ENCODE assay signal across 9 cellular contexts in genomic region chr19:50723069-50723468, GRCh38. TPM values are rescaled to one million over a fixed set of nuclear protein-coding genes. Genes with fewer than 3 reads are reported as not detected.
DNase-seq lines count a peak whose midpoint lies in the region; ATAC-seq and TF ChIP-seq lines count a peak whose summit lies in the region.
"Had no signal": no experiment of that assay in that cellular context is flagged by ENCODE, and none has a peak within 500 bp of the region (broad histone marks: within the 10 kb centered on the region; RNA-seq: fewer than 3 reads in every experiment).

Gene CLEC11A, plus strand, starts transcription at chr19:50723364. Its CDS starts 162 bp downstream, at chr19:50723526.

- no peak within 1 kb of the TSS for H3K9ac ChIP-seq in HUES64 (ENCODE audit: low read depth, low read length)

- H3K4me1 ChIP-seq in ACC112 (ENCODE audit: control insufficient read depth, insufficient read depth, low read length, unreplicated experiment) (peaks cover 15% of the 10 kb centered on the region), HUES64 (ENCODE audit: insufficient read depth, low read length) (no peaks in the 10 kb centered on the region), thoracic aorta (ENCODE audit: control insufficient read depth in 1 of 2, low read depth in 2 of 2) (peaks cover 10 to 24% of the 10 kb centered on the region in 2 donors)

- H3K9me3 Mint-ChIP-seq in brain, result peaks cover 0 to 70% (median 0%) of the 10 kb centered on the region in 5 experiments

- H3K27me3 Mint-ChIP-seq in brain, result peaks cover 9% of the 10 kb centered on the region

- H2AFZ ChIP-seq in ACC112 (ENCODE audit: low read length, unreplicated experiment), result peak within 1 kb of the TSS; percentile 68

- H3K27ac ChIP-seq in ACC112 (ENCODE audit: low read depth, low read length) (peak within 1 kb of the TSS; percentile 29), HUES64 (ENCODE audit: low read depth, low read length) (no peak within 1 kb of the TSS), thoracic aorta (no peak within 1 kb of the TSS)

- H3K79me2 ChIP-seq in ACC112 (ENCODE audit: control insufficient read depth, insufficient read depth, low read length, unreplicated experiment), result peaks cover 15% of the 10 kb centered on the region

- WGBS in HUES64, result 52% methylated on average over 15 of the region's 15 CpGs

- H3K4me1 Mint-ChIP-seq in brain, result peaks cover 71% of the 10 kb centered on the region

- H3K36me3 ChIP-seq in ACC112 (ENCODE audit: insufficient read depth, low read length), result no peaks in the 10 kb centered on the region
- H3K36me3 ChIP-seq in HUES64 (ENCODE audit: insufficient read depth, low read length), result no peaks in the 10 kb centered on the region
- H3K36me3 ChIP-seq in thoracic aorta, result no peaks in the 10 kb centered on the region

- no peaks in the 10 kb centered on the region for H3K36me3 Mint-ChIP-seq in brain

- no peaks in the 10 kb centered on the region for H3K27me3 ChIP-seq in ACC112 (ENCODE audit: insufficient read depth, low read length)
- peaks cover 44% of the 10 kb centered on the region for H3K27me3 ChIP-seq in HUES64 (ENCODE audit: insufficient read depth, low read length)
- no peaks in the 10 kb centered on the region for H3K27me3 ChIP-seq in thoracic aorta (replicated peaks; ENCODE audit: insufficient read depth)

- H3K4me3 Mint-ChIP-seq in brain, result peak within 1 kb of the TSS in 3 of 5 experiments; percentile 94 to 99 (median 97)

- H3K4me3 ChIP-seq in ACC112 (ENCODE audit: low read depth, low read length), result peak within 1 kb of the TSS; percentile 74
- H3K4me3 ChIP-seq in HUES64 (ENCODE audit: low read length), result peak within 1 kb of the TSS; percentile 76
- peak within 1 kb of the TSS; percentile 65 for H3K4me3 ChIP-seq in thoracic aorta
- H3K4me3 ChIP-seq: lung had no signal

- peak within 1 kb of the TSS in 3 of 5 experiments; percentile 79 to 85 (median 82) for H3K27ac Mint-ChIP-seq in brain

- H3K9me3 ChIP-seq in HUES64 (ENCODE audit: insufficient read depth, low read depth, low read length) (peaks cover 15% of the 10 kb centered on the region; the same call in 1 of the 2 replicates), thoracic aorta (no peaks in the 10 kb centered on the region)

- DNase-seq in left kidney (ENCODE audit: low read depth, low spot score), result peak; percentile 77
- DNase-seq in thoracic aorta (ENCODE audit: low spot score), result no peak
- no peak for DNase-seq in NCI-H2196 treated with DMSO at 0.1 percent for 48 hours (lab: John Stamatoyannopoulos, UW; ENCODE audit: unreplicated experiment)
- no peak for DNase-seq in NCI-H82 treated with DMSO at 0.1 percent for 48 hours (lab: John Stamatoyannopoulos, UW; ENCODE audit: unreplicated experiment)

- no peak for ATAC-seq in thoracic aorta (ENCODE audit: insufficient number of reproducible peaks, low FRiP score, low read depth)
- no peak for ATAC-seq in HG02759 (IDR thresholded peaks at IDR 0.05; ENCODE audit: unreplicated experiment)

- TF ChIP-seq CTCF in brain (conservative IDR thresholded peaks at IDR 0.05) (no peak), thoracic aorta (IDR thresholded peaks at IDR 0.05) (no peak)

RNA-seq across cellular contexts. Expression of gene CLEC11A, which starts in this region (rescaled TPM):
- 1.9 TPM for polyA plus RNA-seq in HUES64 (2013, experiment 1 of 2)
- 2.8 TPM for polyA plus RNA-seq in HUES64 (2013, experiment 2 of 2)
- polyA plus RNA-seq in brain (ENCODE audit: insufficient read depth, low read depth, low replicate concordance), result 5.7 TPM
- 10 to 100 TPM; 10.5 to 35.3 TPM for total RNA-seq in thoracic aorta
